ENCODE assay signal across 8 cellular contexts in the genomic region with DNA sequence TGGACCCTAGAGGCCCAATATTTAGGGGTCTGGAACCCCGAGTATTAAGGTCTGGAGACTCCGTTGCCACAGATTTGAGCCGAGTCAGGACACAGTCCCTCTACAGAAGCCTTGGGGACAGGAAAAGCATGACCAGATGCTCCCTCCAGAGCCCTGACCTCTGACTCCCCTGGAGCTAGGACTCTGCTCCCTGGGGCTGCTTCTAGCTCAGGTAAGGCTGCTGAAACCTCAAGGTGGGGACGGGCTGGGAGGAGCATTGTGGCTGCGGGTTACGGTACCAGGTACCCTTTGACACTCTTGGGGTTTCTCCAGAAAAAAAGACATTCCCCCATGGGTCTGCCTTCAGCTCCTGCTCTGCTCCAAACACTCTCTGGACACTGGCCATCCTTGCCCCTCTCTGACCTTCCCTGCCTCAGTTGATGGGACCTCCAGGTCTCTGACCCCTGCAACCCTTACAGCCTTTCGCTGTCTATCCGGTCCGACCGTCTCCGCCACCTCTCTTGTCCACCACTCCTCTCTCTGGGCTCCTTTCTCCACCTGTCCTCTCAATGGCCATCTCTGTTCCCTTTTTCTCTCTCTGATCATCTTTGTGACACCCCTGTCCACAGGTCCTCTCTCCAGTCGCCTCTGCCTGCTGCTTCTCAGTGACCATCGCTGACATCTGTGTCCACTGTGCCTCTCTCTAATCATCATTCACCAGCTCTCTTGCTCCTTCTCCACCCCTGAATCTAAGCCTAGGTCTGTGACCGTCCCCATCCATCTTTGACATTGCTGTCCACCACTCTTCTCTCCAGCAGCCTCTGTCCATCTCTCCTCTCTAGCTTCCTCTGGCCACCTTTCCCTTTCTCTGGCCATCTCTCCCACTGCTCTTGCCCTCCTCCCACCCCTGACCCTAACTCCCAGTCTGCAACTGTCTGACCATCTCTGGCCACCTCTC. TPM values are rescaled to one million over a fixed set of nuclear protein-coding genes. Genes with fewer than 3 reads are reported as not detected.
A peak's percentile ranks its signal among the peaks of the same experiment; 100 is the strongest.
DNase-seq lines count a peak whose midpoint lies in the region; ATAC-seq, FAIRE-seq and TF ChIP-seq lines count a peak whose summit lies in the region.

No MANE protein-coding gene starts in this region.

- peaks cover 16% of the 10 kb centered on the region for H3K27me3 Mint-ChIP-seq in activated B cell treated with CpG ODN at 0.5 μM for 24 hours

- H3K4me3 Mint-ChIP-seq in activated B cell treated with CpG ODN at 0.5 μM for 24 hours, result peak overlapping the region; percentile 54

- no peak for TF ChIP-seq RAD21 in HCT116 (IDR thresholded peaks at IDR 0.05; ENCODE audit: low read depth)

- H2AFZ ChIP-seq in HCT116 (ENCODE audit: low read depth, low read length, poor library complexity, severe bottlenecking), result no peak overlapping the region

- no peak for DNase-seq in HCT116 (ENCODE audit: low read depth, low spot score)
- no peak for DNase-seq in activated B cell treated with CpG ODN at 0.5 μM for 24 hours
- no peak for DNase-seq in iPS DF 6.9 (ENCODE audit: low read depth, low spot score)
- DNase-seq in small intestine, result peak; percentile 33
- DNase-seq in amniotic stem cell (lab: John Stamatoyannopoulos, UW), result no peak

- no peaks in the 10 kb centered on the region for H3K9me2 ChIP-seq in HCT116 (ENCODE audit: insufficient read depth)

- H3K4me3 ChIP-seq in HCT116 (replicated peaks in 1 of 2; ENCODE audit: low read depth in 1 of 2, low read length in 2 of 2), result peak overlapping the region; percentile 76 to 84; a peak in 3 of 4 replicates
- peak overlapping the region; percentile 74; the same call in 1 of the 2 replicates for H3K4me3 ChIP-seq in iPS DF 6.9 (ENCODE audit: low read length)
- peak overlapping the region in 1 of 2 donors; percentile 80 for H3K4me3 ChIP-seq in small intestine (ENCODE audit: low read depth in 1 of 2, low read length in 2 of 2)

- H4K20me1 ChIP-seq in HCT116 (ENCODE audit: insufficient read depth), result no peaks in the 10 kb centered on the region

- no peaks in the 10 kb centered on the region for H3K9me3 Mint-ChIP-seq in activated B cell treated with CpG ODN at 0.5 μM for 24 hours

- RAD21 ChIA-PET in HCT116 (lab: Charles Lee; ENCODE audit: low non-redundant PET in 1 of 2, low total read pairs in 2 of 2, uncharacterized antibody in 2 of 2, unreplicated experiment in 2 of 2), result no interaction called here

- no TSS peak for BruUV-seq in HCT116 (replicated peaks; lab: Mats Ljungman, UMichigan)

- H3K27ac Mint-ChIP-seq in activated B cell treated with CpG ODN at 0.5 μM for 24 hours, result peak overlapping the region; percentile 24

- TF ChIP-seq POLR2A in HCT116 (IDR thresholded peaks at IDR 0.05; ENCODE audit: borderline replicate concordance, extremely low read depth, insufficient read depth, insufficient read length), result no peak

- peaks cover 19% of the 10 kb centered on the region for H3K4me1 Mint-ChIP-seq in activated B cell treated with CpG ODN at 0.5 μM for 24 hours

- intact Hi-C loops in HCT116 (cut with micrococcal nuclease) (loop anchor here (10.0 kb wide), 1 partner anchor 393 kb away; a partner anchor contains a TSS), activated B cell treated with CpG ODN at 0.5 μM for 24 hours (cut with micrococcal nuclease) (loop anchor here (10.0 kb wide), 1 partner anchor 177 kb away; a partner anchor contains a TSS)

- no peak for FAIRE-seq in small intestine (lab: Jason Lieb, UNC)

- H3K79me2 ChIP-seq in HCT116 (ENCODE audit: insufficient read depth, low read length), result peaks cover 20% of the 10 kb centered on the region

- ATAC-seq in HCT116 (no peak), activated B cell treated with CpG ODN at 0.5 μM for 24 hours (ENCODE audit: low read depth) (no peak), GM19455 (IDR thresholded peaks at IDR 0.05; ENCODE audit: unreplicated experiment) (no peak), GM18520 (IDR thresholded peaks at IDR 0.05; ENCODE audit: unreplicated experiment) (no peak), HG03045 (IDR thresholded peaks at IDR 0.05; ENCODE audit: unreplicated experiment) (no peak)

- no peak overlapping the region for H3K9ac ChIP-seq in HCT116 (ENCODE audit: low read length)

- H3K27ac ChIP-seq in HCT116 (ENCODE audit: low read depth, low read length) (no peak overlapping the region), iPS DF 6.9 (ENCODE audit: low read length) (no peak overlapping the region), small intestine (ENCODE audit: low read depth in 1 of 2, low read length in 1 of 2) (no peak overlapping the region)

- H3K27me3 ChIP-seq in HCT116 (ENCODE audit: insufficient read depth, low read length), result no peaks in the 10 kb centered on the region
- no peaks in the 10 kb centered on the region for H3K27me3 ChIP-seq in iPS DF 6.9 (ENCODE audit: control insufficient read depth, insufficient read depth, low read length)
- no peaks in the 10 kb centered on the region for H3K27me3 ChIP-seq in small intestine (ENCODE audit: control insufficient read depth in 2 of 2, insufficient read depth in 2 of 2, low read length in 2 of 2)

- H3K36me3 ChIP-seq in HCT116 (ENCODE audit: control insufficient read depth in 1 of 2, insufficient read depth in 2 of 2, low read length in 2 of 2) (no peaks in the 10 kb centered on the region; a peak in 2 of 4 replicates), iPS DF 6.9 (ENCODE audit: control insufficient read depth, insufficient read depth, low read length) (peaks cover 6% of the 10 kb centered on the region; the same call in 1 of the 2 replicates), small intestine (ENCODE audit: control insufficient read depth in 2 of 2, insufficient read depth in 2 of 2, low read length in 2 of 2) (peaks cover 2 to 4% of the 10 kb centered on the region in 2 donors)

- no CpG with 5 or more reads among the region's 14 CpGs for WGBS in iPS DF 6.9 (ENCODE audit: insufficient coverage, insufficient read length)
- 36 to 50% (median 48%) methylated on average over 14 of the region's 14 CpGs for WGBS in small intestine, 3 donors

- POLR2A ChIA-PET in HCT116 (lab: Charles Lee), result no interaction called here
- POLR2A ChIA-PET in activated B cell treated with CpG ODN at 0.5 μM for 24 hours (lab: Charles Lee), result interaction anchor here (0.5 kb wide), 1 partner anchor 53 kb away, joined by 7 read pairs; no protein-coding TSS in a partner anchor

- TF ChIP-seq CTCF in HCT116 (IDR thresholded peaks at IDR 0.05 in 2 of 3, conservative IDR thresholded peaks at IDR 0.05 in 1 of 3; ENCODE audit: borderline replicate concordance in 1 of 3, insufficient read depth in 1 of 3, low read depth in 2 of 3, low read length in 2 of 3) (no peak), activated B cell treated with CpG ODN at 0.5 μM for 24 hours (IDR thresholded peaks at IDR 0.05) (no peak)

- CTCF ChIA-PET in HCT116 (lab: Charles Lee) (no interaction called here), activated B cell treated with CpG ODN at 0.5 μM for 24 hours (lab: Charles Lee) (no interaction called here)

- peaks cover 16 to 19% of the 10 kb centered on the region in 2 experiments; a peak in 3 of 4 replicates for H3K4me1 ChIP-seq in HCT116 (ENCODE audit: control insufficient read depth in 1 of 2, insufficient read depth in 2 of 2, low read length in 2 of 2)
- 0 out of 2 replicates have a peak, but pooled peaks cover 2% of the 10 kb centered on the region for H3K4me1 ChIP-seq in iPS DF 6.9 (ENCODE audit: control insufficient read depth, insufficient read depth, low read length)
- peaks cover 0 to 8% of the 10 kb centered on the region in 2 donors for H3K4me1 ChIP-seq in small intestine (ENCODE audit: control insufficient read depth in 2 of 2, insufficient read depth in 1 of 2, low read depth in 1 of 2, low read length in 1 of 2)

- no peaks in the 10 kb centered on the region for H3K9me3 ChIP-seq in HCT116 (ENCODE audit: control insufficient read depth in 1 of 2, insufficient read depth in 1 of 2, low read depth in 1 of 2, low read length in 2 of 2)
- no peaks in the 10 kb centered on the region for H3K9me3 ChIP-seq in iPS DF 6.9 (ENCODE audit: control insufficient read depth, insufficient read depth, low read length)
- H3K9me3 ChIP-seq in small intestine (ENCODE audit: control insufficient read depth, low read depth), result no peaks in the 10 kb centered on the region

- H3K4me2 ChIP-seq in HCT116 (ENCODE audit: low read length), result peak overlapping the region; percentile 97

- no peaks in the 10 kb centered on the region for H3K36me3 Mint-ChIP-seq in activated B cell treated with CpG ODN at 0.5 μM for 24 hours (ENCODE audit: low read depth)

TF ChIP-seq in HCT116, 20 proteins besides CTCF, POLR2A, EP300 and RAD21 (continues in another document):
- TF ChIP-seq SP1 (IDR thresholded peaks at IDR 0.05; ENCODE audit: low read depth) (no peak), CEBPB (IDR thresholded peaks at IDR 0.05; ENCODE audit: low read depth) (no peak), SIN3A (IDR thresholded peaks at IDR 0.05; ENCODE audit: low read depth) (no peak), SRF (IDR thresholded peaks at IDR 0.05; ENCODE audit: low read depth) (no peak), ELF1 (IDR thresholded peaks at IDR 0.05; ENCODE audit: borderline replicate concordance, low read depth) (no peak), JUND (IDR thresholded peaks at IDR 0.05) (no peak)

RNA-seq across cellular contexts. Expression of a gene that starts 1.4 kb away (rescaled TPM):
- total RNA-seq in HCT116 (2021; ENCODE audit: unreplicated experiment), result 18.8 TPM
- polyA plus RNA-seq in HCT116 (2012), result 15.1 and 15.3 TPM in 2 replicates
- 1.8 TPM in 2 replicates for total RNA-seq in activated B cell treated with CpG ODN at 0.5 μM for 24 hours
- polyA plus RNA-seq in small intestine, result 10 to 100 TPM in 1 of 3 donors, 1 to 10 TPM in 2; 3.5 to 11.4 (median 6.0) TPM

RNA-seq across cellular contexts. Expression of a gene that starts 29.5 kb away (rescaled TPM):
- 0.49 TPM for total RNA-seq in HCT116 (2021; ENCODE audit: unreplicated experiment)
- not detected in 2 replicates for polyA plus RNA-seq in HCT116 (2012)
- 0.83 TPM in 1 of 2 replicates, not detected in the other for total RNA-seq in activated B cell treated with CpG ODN at 0.5 μM for 24 hours
- 100 to 1,000 TPM in 1 of 3 donors, 10 to 100 TPM in 2; 15.9 to 128 (median 87.2) TPM for polyA plus RNA-seq in small intestine

RNA-seq across cellular contexts. Expression of a gene that starts 35.3 kb away (rescaled TPM):
- total RNA-seq in HCT116 (2021; ENCODE audit: unreplicated experiment) (1.2 TPM), activated B cell treated with CpG ODN at 0.5 μM for 24 hours (2.9 and 3.5 TPM in 2 replicates)
- polyA plus RNA-seq in HCT116 (2012), result 0.59 and 1.2 TPM in 2 replicates
- polyA plus RNA-seq in small intestine, result 10 to 100 TPM in 2 of 3 donors, 1 to 10 TPM in 1; 2.7 to 17.6 (median 13.8) TPM

RNA-seq across cellular contexts. Expression of a gene that starts 37.3 kb away (rescaled TPM):
- 13.7 TPM for total RNA-seq in HCT116 (2021; ENCODE audit: unreplicated experiment)
- 7.5 and 8.0 TPM in 2 replicates for polyA plus RNA-seq in HCT116 (2012)
- total RNA-seq in activated B cell treated with CpG ODN at 0.5 μM for 24 hours, result 120 and 143 TPM in 2 replicates
- 1 to 10 TPM; 5.1 to 7.6 (median 5.8) TPM for polyA plus RNA-seq in small intestine

RNA-seq across cellular contexts. Expression of a gene that starts 57.4 kb away (rescaled TPM):
- total RNA-seq in HCT116 (2021; ENCODE audit: unreplicated experiment), result 21.0 TPM
- 14.2 and 18.1 TPM in 2 replicates for polyA plus RNA-seq in HCT116 (2012)
- total RNA-seq in activated B cell treated with CpG ODN at 0.5 μM for 24 hours, result 20.3 and 21.9 TPM in 2 replicates
- 10 to 100 TPM; 28.4 to 58.4 (median 44.5) TPM for polyA plus RNA-seq in small intestine
